Comparison of ENCODE assay signal across 16 cellular contexts in genomic region chr13:90455861-90456260, GRCh38.
"Had no signal": no experiment of that assay in that cellular context is flagged by ENCODE, and none has a peak within 500 bp of the region (broad histone marks: within the 10 kb centered on the region; RNA-seq: fewer than 3 reads in every experiment).

No MANE protein-coding gene starts in this region.

- H3K36me3 ChIP-seq: adrenal gland, heart right ventricle, neutrophil, right atrium auricular region, tibial nerve, vagina, WERI-Rb-1 had no signal

- H3K27ac ChIP-seq: adrenal gland, heart right ventricle, neutrophil, right atrium auricular region, tibial nerve, vagina, WERI-Rb-1 had no signal

- ATAC-seq: heart right ventricle; left lobe of liver; mucosa of descending colon; naive thymus-derived CD8-positive, alpha-beta T cell had no signal

- H3K4me1 ChIP-seq: adrenal gland, heart right ventricle, right atrium auricular region, tibial nerve, vagina had no signal

- DNase-seq: activated CD4-positive, alpha-beta T cell treated with anti-CD3 and anti-CD28 coated beads for 4 hours; activated CD8-positive, alpha-beta memory T cell treated with anti-CD3 and anti-CD28 coated beads for 24 hours; activated naive CD4-positive, alpha-beta T cell treated with anti-CD3 and anti-CD28 coated beads, Interleukin-2, amount 50 U/mL, for 16 hours; adrenal gland; heart right ventricle; islet precursor cell; mucosa of descending colon; naive thymus-derived CD8-positive, alpha-beta T cell; small intestine; T1000; WERI-Rb-1 had no signal

- H3K9me3 ChIP-seq: adrenal gland, mucosa of descending colon, neutrophil, right atrium auricular region, tibial nerve, vagina had no signal

- H3K27me3 ChIP-seq: adrenal gland, heart right ventricle, neutrophil, right atrium auricular region, tibial nerve, vagina had no signal

- H3K4me3 ChIP-seq: adrenal gland, heart right ventricle, mucosa of descending colon, right atrium auricular region, tibial nerve, vagina had no signal
